29 cellular contexts compared by ENCODE assay signal in the genomic region with DNA sequence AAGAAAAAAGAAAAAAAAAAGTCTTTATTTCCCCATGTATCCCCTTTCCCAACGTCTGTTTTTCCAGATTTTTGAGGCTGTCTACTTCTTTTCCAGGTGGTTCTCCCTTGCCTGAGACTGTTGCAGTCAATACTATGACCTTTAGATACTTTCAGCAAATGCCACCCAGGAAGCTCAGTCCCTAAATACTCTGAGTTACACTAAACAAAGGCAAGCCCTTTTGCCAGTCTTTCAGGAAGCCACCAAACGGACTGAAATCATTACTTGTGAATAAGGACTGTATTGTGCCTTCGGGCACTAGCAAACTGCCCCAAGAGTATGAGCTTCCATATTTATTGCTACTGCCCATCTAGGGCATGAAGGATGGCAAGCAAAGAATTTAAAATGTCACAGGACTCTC.
"Had no signal": no experiment of that assay in that cellular context is flagged by ENCODE, and none has a peak within 500 bp of the region (broad histone marks: within the 10 kb centered on the region; RNA-seq: fewer than 3 reads in every experiment).

No MANE protein-coding gene starts in this region.

- H3K9me3 ChIP-seq: ascending aorta had no signal

- H3K4me1 ChIP-seq: ascending aorta had no signal

- H3K27ac ChIP-seq: ascending aorta, cardiac muscle cell, VCaP had no signal

- FAIRE-seq: bronchial epithelial cell, TTC549 had no signal

- H3K36me3 ChIP-seq: ascending aorta, cardiac muscle cell had no signal

- H3K27me3 ChIP-seq: ascending aorta, cardiac muscle cell had no signal

- H3K4me3 ChIP-seq: ascending aorta, cardiac muscle cell had no signal

- DNase-seq: activated B cell treated with CpG ODN at 0.5 μM for 24 hours; activated CD4-positive, alpha-beta memory T cell treated with anti-CD3 and anti-CD28 coated beads for 36 hours; activated CD4-positive, alpha-beta T cell treated with anti-CD3 and anti-CD28 coated beads for 4 hours; activated CD4-positive, alpha-beta T cell treated with anti-CD3 and anti-CD28 coated beads, Interleukin-2, amount 10 ng/mL, durations not matched to agents 24 days and 14 days; activated CD4-positive, alpha-beta T cell treated with anti-CD3 and anti-CD28 coated beads, Interleukin-2, amount 50 U/mL, for 1 hour; activated CD4-positive, alpha-beta T cell treated with anti-CD3 and anti-CD28 coated beads, Interleukin-2, amount 50 U/mL, for 4 hours; activated CD4-positive, CD25-positive, alpha-beta regulatory T cell treated with anti-CD3 and anti-CD28 coated beads, Interleukin-2, amount 50 U/mL, for 72 hours; activated CD8-positive, alpha-beta memory T cell treated with anti-CD3 and anti-CD28 coated beads, Interleukin-2, amount 50 U/mL, for 4 hours; activated CD8-positive, alpha-beta T cell treated with anti-CD3 and anti-CD28 coated beads for 36 hours; activated effector memory CD4-positive, alpha-beta T cell treated with anti-CD3 and anti-CD28 coated beads, Interleukin-2, amount 50 U/mL, for 16 hours; activated naive CD4-positive, alpha-beta T cell treated with anti-CD3 and anti-CD28 coated beads, Interleukin-2, amount 10 ng/mL, durations not matched to agents 7 days and 5 days; activated naive CD4-positive, alpha-beta T cell treated with Interleukin-2 at 50 U/mL for 16 hours; activated naive CD8-positive, alpha-beta T cell treated with anti-CD3 and anti-CD28 coated beads, Interleukin-2, amount 10 ng/mL, durations not matched to agents 7 days and 5 days; activated naive CD8-positive, alpha-beta T cell treated with anti-CD3 and anti-CD28 coated beads, Interleukin-2, amount 50 U/mL, for 24 hours; activated T-cell treated with anti-CD3 and anti-CD28 coated beads for 4 hours; activated T-cell treated with anti-CD3 and anti-CD28 coated beads, Interleukin-2, amount 50 U/mL, for 1 hour; activated T-cell treated with anti-CD3 and anti-CD28 coated beads, Interleukin-2, amount 50 U/mL, for 4 hours; activated T-cell treated with anti-CD3 and anti-CD28 coated beads, Interleukin-2, amount 50 U/mL, for 72 hours; amygdala; anterior cingulate cortex; caudate nucleus; T-helper 2 cell; T-helper 9 cell had no signal

- ATAC-seq: activated CD8-positive, alpha-beta T cell treated with anti-CD3 and anti-CD28 coated beads for 36 hours; activated naive CD8-positive, alpha-beta T cell treated with anti-CD3 and anti-CD28 coated beads, Interleukin-2, amount 50 U/mL, for 24 hours; activated T-cell treated with anti-CD3 and anti-CD28 coated beads, Interleukin-2, amount 50 U/mL, for 4 hours; activated T-cell treated with anti-CD3 and anti-CD28 coated beads, Interleukin-2, amount 50 U/mL, for 72 hours; activated T-helper 17 cell treated with anti-CD3 and anti-CD28 coated beads, Interleukin-2, amount 50 U/mL, for 72 hours had no signal
